9 cellular contexts compared by ENCODE assay signal in the genomic region with DNA sequence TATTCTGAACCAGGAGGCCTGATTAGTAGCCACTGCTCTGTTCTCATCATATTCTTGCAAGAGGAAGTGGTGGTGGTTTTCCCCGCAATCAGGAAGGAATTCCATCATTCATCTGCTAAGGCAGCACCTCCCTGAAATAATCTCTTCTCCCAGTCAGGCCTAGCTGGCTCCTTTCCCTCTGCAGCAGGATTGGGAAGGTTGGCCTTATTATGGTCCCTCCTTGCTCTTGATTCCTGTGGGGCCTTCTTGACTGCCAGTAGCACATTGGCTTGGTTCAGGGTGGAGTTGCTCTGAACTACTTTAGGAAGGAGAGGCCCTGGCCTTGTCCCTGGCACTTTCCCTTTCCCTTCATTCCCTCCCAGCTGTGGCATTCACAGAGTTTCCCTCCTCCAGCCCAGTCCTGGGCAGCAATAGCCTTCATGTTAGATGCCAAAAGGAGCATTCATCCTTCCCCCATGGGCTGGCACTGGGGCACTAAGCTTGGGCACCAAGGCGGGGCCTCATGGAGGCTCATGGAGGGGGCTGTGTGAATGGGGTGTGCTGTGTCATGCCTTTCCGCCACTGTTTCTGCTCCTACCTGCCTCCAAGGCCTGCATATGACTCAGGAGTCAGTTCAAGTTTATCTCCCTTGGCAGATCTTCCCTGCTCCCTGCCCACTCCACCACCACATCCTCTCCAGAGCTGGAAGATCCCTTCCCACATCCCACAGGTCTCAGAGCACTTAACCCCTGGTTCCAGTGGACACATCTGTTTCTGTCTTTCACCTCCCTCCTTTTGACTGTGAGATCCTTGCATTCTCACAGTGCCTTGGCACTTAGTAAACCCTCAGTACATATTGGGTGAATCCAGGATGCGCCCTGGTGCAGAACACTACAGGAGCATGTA. TPM values are rescaled to one million over a fixed set of nuclear protein-coding genes. Genes with fewer than 3 reads are reported as not detected.
DNase-seq lines count a peak whose midpoint lies in the region; ATAC-seq and TF ChIP-seq lines count a peak whose summit lies in the region.
"Had no signal": no experiment of that assay in that cellular context is flagged by ENCODE, and none has a peak within 500 bp of the region (broad histone marks: within the 10 kb centered on the region; RNA-seq: fewer than 3 reads in every experiment).

No MANE protein-coding gene starts in this region.

- peaks cover 49% of the 10 kb centered on the region for H3K4me1 Mint-ChIP-seq in activated CD4-positive, alpha-beta T cell treated with anti-CD3 and anti-CD28 coated beads for 36 hours
- peaks cover 46% of the 10 kb centered on the region for H3K4me1 Mint-ChIP-seq in activated CD4-positive, alpha-beta T cell treated with anti-CD3 and anti-CD28 coated beads, Interleukin-2, amount 10 ng/mL, durations not matched to agents 7 days and 5 days

- H3K4me1 ChIP-seq in SJSA1 (replicated peaks) (peaks cover 21% of the 10 kb centered on the region), fibroblast of lung (ENCODE audit: control insufficient read depth, extremely low read depth, insufficient read depth, low read length) (peaks cover 10% of the 10 kb centered on the region), spleen (peaks cover 27 to 81% (median 57%) of the 10 kb centered on the region in 6 donors)

- no peak overlapping the region for H3K4me3 Mint-ChIP-seq in activated CD4-positive, alpha-beta T cell treated with anti-CD3 and anti-CD28 coated beads for 36 hours
- no peak overlapping the region for H3K4me3 Mint-ChIP-seq in activated CD4-positive, alpha-beta T cell treated with anti-CD3 and anti-CD28 coated beads, Interleukin-2, amount 10 ng/mL, durations not matched to agents 7 days and 5 days

- no peak for TF ChIP-seq POLR2A in spleen (IDR thresholded peaks at IDR 0.05)

- H3K4me3 ChIP-seq in SJSA1 (no peak overlapping the region), fibroblast of lung (replicated peaks in 1 of 4; ENCODE audit: control extremely low read depth in 1 of 4, insufficient read depth in 1 of 4, low read depth in 3 of 4, low read length in 4 of 4) (no peak overlapping the region), spleen (peak overlapping the region in 1 of 8 donors; percentile 12)

- H3K9me3 Mint-ChIP-seq in activated CD4-positive, alpha-beta T cell treated with anti-CD3 and anti-CD28 coated beads for 36 hours (ENCODE audit: low read depth): no peaks in the 10 kb centered on the region
- H3K9me3 Mint-ChIP-seq in activated CD4-positive, alpha-beta T cell treated with anti-CD3 and anti-CD28 coated beads, Interleukin-2, amount 10 ng/mL, durations not matched to agents 7 days and 5 days: peaks cover 9% of the 10 kb centered on the region

- H3K27me3 ChIP-seq in SJSA1 (replicated peaks) (no peaks in the 10 kb centered on the region), fibroblast of lung (ENCODE audit: control insufficient read depth, insufficient read depth, low read length) (no peaks in the 10 kb centered on the region), spleen (replicated peaks in 1 of 7) (no peaks in the 10 kb centered on the region)

- no peaks in the 10 kb centered on the region for H3K9me3 ChIP-seq in SJSA1 (replicated peaks)
- no peaks in the 10 kb centered on the region for H3K9me3 ChIP-seq in fibroblast of lung (ENCODE audit: control insufficient read depth, insufficient read depth, low read depth, low read length)
- H3K9me3 ChIP-seq in spleen: no peaks in the 10 kb centered on the region

- H3K4me2 ChIP-seq in fibroblast of lung (ENCODE audit: extremely low read depth, insufficient read depth, low read length): peak overlapping the region; percentile 7

- 56 to 74% (median 65%) methylated on average over 4 of the region's 4 CpGs for WGBS in spleen, 5 donors

- no peaks in the 10 kb centered on the region for H4K20me1 ChIP-seq in fibroblast of lung (ENCODE audit: control insufficient read depth, extremely low read depth, insufficient read depth, low read length)

- H3K36me3 ChIP-seq in SJSA1: no peaks in the 10 kb centered on the region
- no peaks in the 10 kb centered on the region for H3K36me3 ChIP-seq in fibroblast of lung (ENCODE audit: control insufficient read depth, insufficient read depth, low read length)
- H3K36me3 ChIP-seq in spleen: no peaks in the 10 kb centered on the region

- no peaks in the 10 kb centered on the region for H3K36me3 Mint-ChIP-seq in activated CD4-positive, alpha-beta T cell treated with anti-CD3 and anti-CD28 coated beads for 36 hours (ENCODE audit: low read depth)
- H3K36me3 Mint-ChIP-seq in activated CD4-positive, alpha-beta T cell treated with anti-CD3 and anti-CD28 coated beads, Interleukin-2, amount 10 ng/mL, durations not matched to agents 7 days and 5 days (ENCODE audit: low read depth): peaks cover 13% of the 10 kb centered on the region

- intact Hi-C loops in activated CD4-positive, alpha-beta T cell treated with anti-CD3 and anti-CD28 coated beads for 36 hours (cut with DNase I, micrococcal nuclease): no loop called here
- intact Hi-C loops in spleen (cut with DNase I; ENCODE audit: low total_unique reads): no loop called here

- no peak overlapping the region for H3K9ac ChIP-seq in fibroblast of lung (ENCODE audit: insufficient read depth, low read length)

- TF ChIP-seq CTCF in fibroblast of lung (conservative IDR thresholded peaks at IDR 0.05 in 1 of 2, IDR thresholded peaks at IDR 0.05 in 1 of 2; ENCODE audit: low read depth in 1 of 2, low read length in 2 of 2): no peak
- no peak for TF ChIP-seq CTCF in spleen (IDR thresholded peaks at IDR 0.05 in 8 of 11, conservative IDR thresholded peaks at IDR 0.05 in 3 of 11)

- H3K79me2 ChIP-seq in fibroblast of lung (ENCODE audit: control insufficient read depth, insufficient read depth, low read length): no peaks in the 10 kb centered on the region

- H3K27ac ChIP-seq in SJSA1 (peak overlapping the region; percentile 66), fibroblast of lung (ENCODE audit: insufficient read depth, low read length) (peak overlapping the region; percentile 32), spleen (peak overlapping the region; percentile 9 to 77 (median 55))

- no peak for DNase-seq in activated CD4-positive, alpha-beta T cell treated with anti-CD3 and anti-CD28 coated beads for 36 hours
- no peak for DNase-seq in activated CD4-positive, alpha-beta T cell treated with anti-CD3 and anti-CD28 coated beads, Interleukin-2, amount 10 ng/mL, durations not matched to agents 7 days and 5 days
- DNase-seq in SJSA1 (ENCODE audit: low read depth in 1 of 2, low spot score in 2 of 2) (peak; percentile 36 to 49), fibroblast of lung (ENCODE audit: low read depth in 2 of 2) (peak; percentile 85 to 99), spleen (no peak), DMS53 (lab: John Stamatoyannopoulos, UW) (no peak), amniotic stem cell (lab: John Stamatoyannopoulos, UW) (no peak)
- DNase-seq: activated CD4-positive, CD25-positive, alpha-beta regulatory T cell had no signal

- no peak overlapping the region for H3K27ac Mint-ChIP-seq in activated CD4-positive, alpha-beta T cell treated with anti-CD3 and anti-CD28 coated beads for 36 hours
- H3K27ac Mint-ChIP-seq in activated CD4-positive, alpha-beta T cell treated with anti-CD3 and anti-CD28 coated beads, Interleukin-2, amount 10 ng/mL, durations not matched to agents 7 days and 5 days: no peak overlapping the region

- peak; percentile 51 for ATAC-seq in activated CD4-positive, alpha-beta T cell treated with anti-CD3 and anti-CD28 coated beads for 36 hours
- ATAC-seq in GM21717 (IDR thresholded peaks at IDR 0.05; ENCODE audit: unreplicated experiment): no peak

- no peaks in the 10 kb centered on the region for H3K27me3 Mint-ChIP-seq in activated CD4-positive, alpha-beta T cell treated with anti-CD3 and anti-CD28 coated beads for 36 hours
- H3K27me3 Mint-ChIP-seq in activated CD4-positive, alpha-beta T cell treated with anti-CD3 and anti-CD28 coated beads, Interleukin-2, amount 10 ng/mL, durations not matched to agents 7 days and 5 days: peaks cover 8% of the 10 kb centered on the region

- CTCF ChIA-PET in activated CD4-positive, alpha-beta T cell treated with anti-CD3 and anti-CD28 coated beads for 36 hours (lab: Charles Lee): interaction anchor here (0.7 kb wide), 1 partner anchor 566 kb away, joined by 3 read pairs; no protein-coding TSS in a partner anchor
- CTCF ChIA-PET in activated CD4-positive, alpha-beta T cell treated with anti-CD3 and anti-CD28 coated beads, Interleukin-2, amount 10 ng/mL, durations not matched to agents 7 days and 5 days (lab: Charles Lee): no interaction called here

- POLR2A ChIA-PET in activated CD4-positive, alpha-beta T cell treated with anti-CD3 and anti-CD28 coated beads for 36 hours (lab: Charles Lee): interaction anchor here (0.5 kb wide), 1 partner anchor 20 kb away, joined by 3 read pairs; no protein-coding TSS in a partner anchor
- POLR2A ChIA-PET in activated CD4-positive, alpha-beta T cell treated with anti-CD3 and anti-CD28 coated beads, Interleukin-2, amount 10 ng/mL, durations not matched to agents 7 days and 5 days (lab: Charles Lee): no interaction called here

- peak overlapping the region; percentile 36 for H2AFZ ChIP-seq in fibroblast of lung (ENCODE audit: low read length)

RNA-seq across cellular contexts. Expression of a gene that starts 27.6 kb away (rescaled TPM):
- 100 to 1,000 TPM; 357 to 435 TPM for total RNA-seq in activated CD4-positive, alpha-beta T cell treated with anti-CD3 and anti-CD28 coated beads for 36 hours
- 100 to 1,000 TPM; 518 to 534 TPM for total RNA-seq in activated CD4-positive, alpha-beta T cell treated with anti-CD3 and anti-CD28 coated beads, Interleukin-2, amount 10 ng/mL, durations not matched to agents 7 days and 5 days
- 102 and 121 TPM in 2 replicates for total RNA-seq in SJSA1 (2014; rRNA removed; shearing (Covaris generic))
- total RNA-seq in fibroblast of lung: 446 and 660 TPM in 2 replicates
- polyA plus RNA-seq in fibroblast of lung: 980 and 2,078 TPM in 2 replicates
- 599 and 1,130 TPM in 2 replicates for polyA plus RNA-seq in fibroblast of lung (2012)
- polyA minus RNA-seq in fibroblast of lung (ENCODE audit: low replicate concordance): 898 and 1,775 TPM in 2 replicates
- total RNA-seq in spleen: 100 to 1,000 TPM; 200 to 521 (median 348) TPM
- polyA plus RNA-seq in spleen: 100 to 1,000 TPM in 1 of 3 donors, 10 to 100 TPM in 2; 60.9 to 103 (median 71.8) TPM

Comparison
In these comparisons a context has a peak if more than half of its experiments do, and no peak if none do; other contexts are left out.
1. DNase-seq: peak in SJSA1 (2 of 2) and fibroblast of lung (2 of 2); none in activated CD4-positive, alpha-beta T cell treated with anti-CD3 and anti-CD28 coated beads for 36 hours (single experiment), activated CD4-positive, alpha-beta T cell treated with anti-CD3 and anti-CD28 coated beads, Interleukin-2, amount 10 ng/mL, durations not matched to agents 7 days and 5 days (single experiment), spleen (single experiment), DMS53 (single experiment) and amniotic stem cell (single experiment).
2. Peak in every context shown above with its lines, with median percentiles within 50 percentile points of each other: H3K27ac ChIP-seq.